ENCODE assay signal across 25 cellular contexts in genomic region chr14:57656853-57657252, GRCh38.
"Had no signal": no experiment of that assay in that cellular context is flagged by ENCODE, and none has a peak within 500 bp of the region (broad histone marks: within the 10 kb centered on the region; RNA-seq: fewer than 3 reads in every experiment).

No MANE protein-coding gene starts in this region.

- FAIRE-seq: endothelial cell of umbilical vein, kidney had no signal

- H3K9me3 ChIP-seq: esophagus muscularis mucosa, lower lobe of right lung, neutrophil, psoas muscle, tibial artery, upper lobe of right lung had no signal

- H3K9me3 Mint-ChIP-seq: endodermal cell; stimulated activated memory B cell treated with anti-CD40 and anti-IgM and Interleukin-4, amounts not matched to agents 10 μg/mL and 1 μg/mL and 100 μg/mL, for 72 hours; stimulated activated naive CD8-positive, alpha-beta T cell treated with anti-CD3 and anti-CD28 coated beads, Interleukin-15, Interleukin-2, amounts not matched to agents 100 ng/mL and 50 ng/mL, for 24 hours had no signal

- H3K27me3 Mint-ChIP-seq: stimulated activated naive CD8-positive, alpha-beta T cell treated with anti-CD3 and anti-CD28 coated beads, Interleukin-15, Interleukin-2, amounts not matched to agents 100 ng/mL and 50 ng/mL, for 24 hours had no signal

- H3K4me1 Mint-ChIP-seq: immature natural killer cell; naive thymus-derived CD4-positive, alpha-beta T cell; stimulated activated memory B cell treated with anti-CD40 and anti-IgM and Interleukin-4, amounts not matched to agents 10 μg/mL and 1 μg/mL and 100 μg/mL, for 72 hours had no signal

- H3K36me3 Mint-ChIP-seq: immature natural killer cell; naive thymus-derived CD4-positive, alpha-beta T cell; stimulated activated memory B cell treated with anti-CD40 and anti-IgM and Interleukin-4, amounts not matched to agents 10 μg/mL and 1 μg/mL and 100 μg/mL, for 72 hours had no signal

- H3K4me3 Mint-ChIP-seq: endodermal cell; immature natural killer cell; naive thymus-derived CD4-positive, alpha-beta T cell; stimulated activated memory B cell treated with anti-CD40 and anti-IgM and Interleukin-4, amounts not matched to agents 10 μg/mL and 1 μg/mL and 100 μg/mL, for 72 hours; stimulated activated naive CD8-positive, alpha-beta T cell treated with anti-CD3 and anti-CD28 coated beads, Interleukin-15, Interleukin-2, amounts not matched to agents 100 ng/mL and 50 ng/mL, for 24 hours had no signal

- H3K27ac ChIP-seq: coronary artery, esophagus muscularis mucosa, gastroesophageal sphincter, left ventricle myocardium inferior, lower lobe of right lung, neutrophil, psoas muscle, spleen, tibial artery, upper lobe of right lung had no signal

- H3K27me3 ChIP-seq: esophagus muscularis mucosa, gastroesophageal sphincter, neutrophil, tibial artery, upper lobe of right lung had no signal

- DNase-seq: effector CD4-positive, alpha-beta T cell; endodermal cell; glutamatergic neuron; immature natural killer cell; kidney; left cardiac atrium; left ventricle myocardium inferior; lower lobe of right lung; mesendoderm; naive thymus-derived CD4-positive, alpha-beta T cell; psoas muscle; spleen; stimulated activated CD4-positive, alpha-beta T cell treated with anti-CD3 and anti-CD28 coated beads, Interleukin-15, amount 100 ng/mL, for 24 hours; stimulated activated CD4-positive, alpha-beta T cell treated with anti-CD3 and anti-CD28 coated beads, Interleukin-1b, Interleukin-23, amount 100 ng/mL, for 48 hours; stimulated activated CD4-positive, alpha-beta T cell treated with anti-CD3 and anti-CD28 coated beads, Interleukin-4, amount 100 ng/mL, for 24 hours; tibial artery; upper lobe of right lung had no signal

- ATAC-seq: gastroesophageal sphincter; left cardiac atrium; lower lobe of right lung; naive thymus-derived CD4-positive, alpha-beta T cell; psoas muscle; sciatic nerve; stimulated activated memory B cell treated with anti-CD40 and anti-IgM and Interleukin-4, amounts not matched to agents 10 μg/mL and 1 μg/mL and 100 μg/mL, for 72 hours; upper lobe of right lung had no signal

- H3K27ac Mint-ChIP-seq: endodermal cell; immature natural killer cell; naive thymus-derived CD4-positive, alpha-beta T cell; stimulated activated memory B cell treated with anti-CD40 and anti-IgM and Interleukin-4, amounts not matched to agents 10 μg/mL and 1 μg/mL and 100 μg/mL, for 72 hours; stimulated activated naive CD8-positive, alpha-beta T cell treated with anti-CD3 and anti-CD28 coated beads, Interleukin-15, Interleukin-2, amounts not matched to agents 100 ng/mL and 50 ng/mL, for 24 hours had no signal

- H3K36me3 ChIP-seq: esophagus muscularis mucosa, gastroesophageal sphincter, left ventricle myocardium inferior, lower lobe of right lung, neutrophil, spleen, tibial artery, upper lobe of right lung had no signal

- H3K4me1 ChIP-seq: left ventricle myocardium inferior, lower lobe of right lung, psoas muscle, spleen, upper lobe of right lung had no signal

- H3K4me3 ChIP-seq: coronary artery, esophagus muscularis mucosa, gastroesophageal sphincter, left ventricle myocardium inferior, lower lobe of right lung, psoas muscle, spleen, tibial artery, upper lobe of right lung had no signal
